Comparison of ENCODE assay signal across 8 cellular contexts in the genomic region with DNA sequence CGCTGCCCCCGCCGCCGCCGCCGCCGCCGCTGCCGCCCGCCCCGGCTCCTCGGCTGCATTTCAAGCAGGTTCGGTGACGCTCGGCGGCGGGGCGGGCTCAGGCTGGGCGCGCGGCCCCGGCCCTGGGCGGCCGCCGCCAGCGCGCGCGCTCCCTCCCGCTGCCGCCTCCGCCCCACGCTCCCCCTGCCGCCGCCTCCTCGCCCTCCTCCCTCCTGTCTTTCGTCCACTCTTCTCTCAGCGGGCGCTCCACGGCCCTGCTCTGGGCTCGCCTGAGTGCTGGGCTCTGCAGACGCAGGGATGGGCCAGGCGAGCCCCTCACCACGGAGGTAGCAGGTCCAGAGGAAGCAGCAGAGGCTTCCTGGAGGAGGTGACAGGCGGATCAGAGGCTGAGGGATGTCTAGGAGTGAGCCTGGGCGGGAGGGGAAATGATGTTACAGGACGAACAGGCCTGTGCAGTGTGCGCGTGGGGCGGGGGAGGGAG. TPM values are rescaled to one million over a fixed set of nuclear protein-coding genes. Genes with fewer than 3 reads are reported as not detected.
A peak's percentile ranks its signal among the peaks of the same experiment; 100 is the strongest.
DNase-seq lines count a peak whose midpoint lies in the region; ATAC-seq and TF ChIP-seq lines count a peak whose summit lies in the region.

A gene (minus strand): TSS at position 62 of the 481 bp plus-strand sequence. CDS start 158 bp downstream, outside the sequence.

- no peak for TF ChIP-seq CTCF in choroid plexus epithelial cell (conservative IDR thresholded peaks at IDR 0.05; ENCODE audit: low read depth, low read length)

- DNase-seq in DMS 273 (lab: John Stamatoyannopoulos, UW; ENCODE audit: unreplicated experiment) (peak; percentile 89), DMS 273 treated with DMSO at 0.1 percent for 48 hours (lab: John Stamatoyannopoulos, UW) (no peak), NCI-H2227 (lab: John Stamatoyannopoulos, UW; ENCODE audit: unreplicated experiment) (peak; percentile 84), choroid plexus epithelial cell (ENCODE audit: low read depth) (peak; percentile 62), left lobe of liver (ENCODE audit: low spot score) (peak; percentile 53)
- DNase-seq in activated CD4-positive, alpha-beta T cell treated with anti-CD3 and anti-CD28 coated beads for 1 hour: peak; percentile 64
- DNase-seq in stimulated activated CD4-positive, alpha-beta T cell treated with anti-CD3 and anti-CD28 coated beads, Interleukin-4, amount 100 ng/mL, for 1 hour: peak; percentile 89

- ATAC-seq in HG02943 (IDR thresholded peaks at IDR 0.05; ENCODE audit: low read depth, unreplicated experiment): peak; percentile 37
- peak; percentile 81 for ATAC-seq in left lobe of liver

- H3K4me3 ChIP-seq in choroid plexus epithelial cell (ENCODE audit: low read depth, low read length): peak within 1 kb of the TSS; percentile 75

RNA-seq across cellular contexts. Expression of the gene that starts here (rescaled TPM):
- total RNA-seq in left lobe of liver: 0.33 TPM

Comparison
In these comparisons a context has a peak if more than half of its experiments do, and no peak if none do; other contexts are left out.
1. Peak in DNase-seq and ATAC-seq in left lobe of liver; RNA of the gene not detected or under 1 TPM.